In the genomic region with DNA sequence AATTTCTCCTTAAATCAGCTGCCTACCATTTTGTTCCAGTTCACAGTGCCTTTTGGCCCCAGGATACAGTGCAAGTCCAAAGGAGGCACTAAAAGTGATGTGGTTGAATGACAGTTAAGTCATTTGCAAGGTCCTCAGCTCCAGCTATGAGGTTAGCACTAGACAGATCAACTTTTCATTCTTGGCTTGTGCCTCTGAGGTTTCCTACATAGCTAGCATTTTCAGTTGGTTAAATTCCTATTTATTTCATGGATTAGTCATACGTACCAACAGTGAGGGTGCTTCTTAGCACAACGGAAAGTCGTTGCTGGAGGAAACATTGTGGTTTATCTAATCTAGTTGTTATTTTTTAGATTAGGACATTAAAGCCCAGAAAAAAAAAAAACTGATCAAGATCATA, we compare ENCODE assay signal across 12 cellular contexts. TPM values are rescaled to one million over a fixed set of nuclear protein-coding genes. Genes with fewer than 3 reads are reported as not detected.
DNase-seq lines count a peak whose midpoint lies in the region; ATAC-seq and TF ChIP-seq lines count a peak whose summit lies in the region.
"Had no signal": no experiment of that assay in that cellular context is flagged by ENCODE, and none has a peak within 500 bp of the region (broad histone marks: within the 10 kb centered on the region; RNA-seq: fewer than 3 reads in every experiment).

No MANE protein-coding gene starts in this region.

- ATAC-seq in naive thymus-derived CD8-positive, alpha-beta T cell, result no peak
- ATAC-seq in naive thymus-derived CD4-positive, alpha-beta T cell, result no peak

- intact Hi-C loops in naive thymus-derived CD4-positive, alpha-beta T cell (cut with micrococcal nuclease), result no loop called here
- intact Hi-C loops in A673 (cut with micrococcal nuclease; ENCODE audit: unreplicated experiment), result no loop called here
- intact Hi-C loops in vagina (cut with DNase I), result no loop called here

- H3K4me3 Mint-ChIP-seq in naive thymus-derived CD8-positive, alpha-beta T cell, result no peak overlapping the region
- H3K4me3 Mint-ChIP-seq in naive thymus-derived CD4-positive, alpha-beta T cell, result no peak overlapping the region
- H3K4me3 Mint-ChIP-seq: activated naive CD4-positive, alpha-beta T cell treated with anti-CD3 and anti-CD28 coated beads, Interleukin-2, amount 50 U/mL, for 24 hours had no signal

- H3K36me3 ChIP-seq in BLaER1, result no peaks in the 10 kb centered on the region
- H3K36me3 ChIP-seq in naive thymus-derived CD4-positive, alpha-beta T cell (ENCODE audit: control insufficient read depth in 2 of 3, insufficient read depth in 3 of 3, low read length in 3 of 3), result no peaks in the 10 kb centered on the region
- H3K36me3 ChIP-seq in A673 (ENCODE audit: insufficient read depth, low read length, poor library complexity, severe bottlenecking), result no peaks in the 10 kb centered on the region
- no peaks in the 10 kb centered on the region for H3K36me3 ChIP-seq in vagina

- POLR2A ChIA-PET in naive thymus-derived CD8-positive, alpha-beta T cell (lab: Charles Lee), result interaction anchor here (0.7 kb wide), 1 partner anchor 85 kb away, joined by 4 read pairs; no protein-coding TSS in a partner anchor
- POLR2A ChIA-PET in naive thymus-derived CD4-positive, alpha-beta T cell (lab: Charles Lee), result no interaction called here
- POLR2A ChIA-PET in A673 (lab: Charles Lee; ENCODE audit: low non-redundant PET), result no interaction called here

- H3K27me3 Mint-ChIP-seq in naive thymus-derived CD8-positive, alpha-beta T cell, result peaks cover 0 to 14% (median 3%) of the 10 kb centered on the region in 5 donors
- peaks cover 0 to 4% (median 0%) of the 10 kb centered on the region in 5 donors for H3K27me3 Mint-ChIP-seq in naive thymus-derived CD4-positive, alpha-beta T cell
- H3K27me3 Mint-ChIP-seq: activated naive CD4-positive, alpha-beta T cell treated with anti-CD3 and anti-CD28 coated beads, Interleukin-2, amount 50 U/mL, for 24 hours had no signal

- no peak for TF ChIP-seq CTCF in A673 (conservative IDR thresholded peaks at IDR 0.05; ENCODE audit: low read depth, low read length)
- TF ChIP-seq CTCF in vagina (IDR thresholded peaks at IDR 0.05), result no peak

- no peak for TF ChIP-seq POLR2A in vagina (IDR thresholded peaks at IDR 0.05)

- no TSS peak for BruUV-seq in A673 (replicated peaks; lab: Mats Ljungman, UMichigan)

- no peaks in the 10 kb centered on the region for H4K20me1 ChIP-seq in BLaER1

- H3K4me1 Mint-ChIP-seq in naive thymus-derived CD8-positive, alpha-beta T cell, result peaks cover 3 to 9% (median 6%) of the 10 kb centered on the region in 4 donors
- H3K4me1 Mint-ChIP-seq in naive thymus-derived CD4-positive, alpha-beta T cell, result peaks cover 0 to 10% (median 0%) of the 10 kb centered on the region in 7 donors

- H3K4me3 ChIP-seq in BLaER1 (no peak overlapping the region), A673 (ENCODE audit: low read depth, low read length, poor library complexity, severe bottlenecking) (no peak overlapping the region), vagina (no peak overlapping the region)
- no peak overlapping the region for H3K4me3 ChIP-seq in naive thymus-derived CD4-positive, alpha-beta T cell (ENCODE audit: low read length)

- H3K4me2 ChIP-seq in BLaER1, result peak overlapping the region; percentile 62

- peaks cover 0 to 9% (median 2%) of the 10 kb centered on the region in 9 donors for H3K9me3 Mint-ChIP-seq in naive thymus-derived CD8-positive, alpha-beta T cell
- peaks cover 0 to 12% (median 3%) of the 10 kb centered on the region in 11 donors for H3K9me3 Mint-ChIP-seq in naive thymus-derived CD4-positive, alpha-beta T cell

- no peaks in the 10 kb centered on the region for H3K36me3 Mint-ChIP-seq in naive thymus-derived CD8-positive, alpha-beta T cell
- peaks cover 0 to 10% (median 3%) of the 10 kb centered on the region in 5 donors for H3K36me3 Mint-ChIP-seq in naive thymus-derived CD4-positive, alpha-beta T cell
- H3K36me3 Mint-ChIP-seq: activated naive CD4-positive, alpha-beta T cell treated with anti-CD3 and anti-CD28 coated beads, Interleukin-2, amount 50 U/mL, for 24 hours had no signal

- H3K4me1 ChIP-seq in BLaER1, result peaks cover 24% of the 10 kb centered on the region
- no peaks in the 10 kb centered on the region for H3K4me1 ChIP-seq in naive thymus-derived CD4-positive, alpha-beta T cell (ENCODE audit: control insufficient read depth in 2 of 2, insufficient read depth in 2 of 2, low read length in 2 of 2)
- H3K4me1 ChIP-seq in A673 (ENCODE audit: insufficient read depth, low read length, poor library complexity, severe bottlenecking), result no peaks in the 10 kb centered on the region
- H3K4me1 ChIP-seq in vagina, result no peaks in the 10 kb centered on the region

- H3K9ac ChIP-seq in BLaER1, result no peak overlapping the region

- no peaks in the 10 kb centered on the region for H3K27me3 ChIP-seq in BLaER1
- H3K27me3 ChIP-seq in naive thymus-derived CD4-positive, alpha-beta T cell (ENCODE audit: control insufficient read depth in 2 of 2, insufficient read depth in 2 of 2, low read length in 2 of 2), result no peaks in the 10 kb centered on the region
- H3K27me3 ChIP-seq in A673 (replicated peaks; ENCODE audit: insufficient read depth, low read depth, low read length, poor library complexity), result no peaks in the 10 kb centered on the region
- no peaks in the 10 kb centered on the region for H3K27me3 ChIP-seq in vagina

- CTCF ChIA-PET in naive thymus-derived CD4-positive, alpha-beta T cell (lab: Charles Lee), result no interaction called here
- CTCF ChIA-PET in A673 (lab: Charles Lee), result no interaction called here

- DNase-seq in LHCN-M2 (ENCODE audit: low read depth) (peak; percentile 94), astrocyte of the hippocampus (ENCODE audit: low read depth, low spot score) (peak; percentile 92), non-pigmented ciliary epithelial cell (ENCODE audit: low read depth) (peak; percentile 71), A673 (ENCODE audit: low spot score) (no peak), vagina (ENCODE audit: extremely low spot score in 2 of 2) (no peak)
- no peak for DNase-seq in naive thymus-derived CD8-positive, alpha-beta T cell
- DNase-seq in naive thymus-derived CD4-positive, alpha-beta T cell, result no peak
- DNase-seq: KBM-7, NCI-H345, SHP77 treated with DMSO at 0.1 percent for 48 hours had no signal

- H3K27ac ChIP-seq in BLaER1, result peak overlapping the region; percentile 28; the same call in 1 of the 2 replicates
- H3K27ac ChIP-seq in naive thymus-derived CD4-positive, alpha-beta T cell (ENCODE audit: low read depth, low read length), result no peak overlapping the region
- no peak overlapping the region for H3K27ac ChIP-seq in A673 (ENCODE audit: low read depth, low read length, poor library complexity, severe bottlenecking)
- H3K27ac ChIP-seq in vagina, result no peak overlapping the region

- H3K9me3 ChIP-seq in BLaER1 (peaks cover 9% of the 10 kb centered on the region; the same call in 1 of the 2 replicates), A673 (ENCODE audit: low read depth, low read length, poor library complexity, severe bottlenecking) (no peaks in the 10 kb centered on the region), vagina (no peaks in the 10 kb centered on the region)
- H3K9me3 ChIP-seq in naive thymus-derived CD4-positive, alpha-beta T cell (ENCODE audit: control insufficient read depth in 2 of 3, low read length in 3 of 3), result no peaks in the 10 kb centered on the region

- H3K27ac Mint-ChIP-seq in naive thymus-derived CD8-positive, alpha-beta T cell, result no peak overlapping the region
- H3K27ac Mint-ChIP-seq in naive thymus-derived CD4-positive, alpha-beta T cell, result no peak overlapping the region
- H3K27ac Mint-ChIP-seq: activated naive CD4-positive, alpha-beta T cell treated with anti-CD3 and anti-CD28 coated beads, Interleukin-2, amount 50 U/mL, for 24 hours had no signal

RNA-seq across cellular contexts. Expression of a gene that starts 59.3 kb away (rescaled TPM):
- total RNA-seq in LHCN-M2 (2014; rRNA removed), result 35.5 and 38.1 TPM in 2 replicates
- polyA plus RNA-seq in LHCN-M2 (2012), result 56.6 TPM
- 10 to 100 TPM; 15.1 to 16.6 TPM for total RNA-seq in naive thymus-derived CD8-positive, alpha-beta T cell
- polyA plus RNA-seq in naive thymus-derived CD8-positive, alpha-beta T cell, result 10 to 100 TPM; 29.5 to 91.1 (median 37.6) TPM
- 10 to 100 TPM; 16.0 to 28.7 (median 17.3) TPM for total RNA-seq in naive thymus-derived CD4-positive, alpha-beta T cell
- 10 to 100 TPM; 27.8 to 80.5 TPM for polyA plus RNA-seq in naive thymus-derived CD4-positive, alpha-beta T cell
- total RNA-seq in A673 (2021), result 50.0 and 61.6 TPM in 2 replicates
- 19.2 TPM for total RNA-seq in vagina

Comparison
In these comparisons a context has a peak if more than half of its experiments do, and no peak if none do; other contexts are left out.
1. DNase-seq: peak in LHCN-M2 (single experiment), astrocyte of the hippocampus (single experiment) and non-pigmented ciliary epithelial cell (single experiment); none in naive thymus-derived CD8-positive, alpha-beta T cell (0 of 10), naive thymus-derived CD4-positive, alpha-beta T cell (0 of 9), A673 (single experiment) and vagina (0 of 2).